4 cellular contexts compared by ENCODE assay signal in genomic region chrX:31377821-31378220, GRCh38.
A peak's percentile ranks its signal among the peaks of the same experiment; 100 is the strongest.
DNase-seq lines count a peak whose midpoint lies in the region; FAIRE-seq and TF ChIP-seq lines count a peak whose summit lies in the region.
"Not testable (repeated sequence)": the region's sequence is repeated elsewhere in the genome, so short reads cannot be mapped to it uniquely, and the experiment has no call there.

No MANE protein-coding gene starts in this region.

- not testable (repeated sequence) for H2BK120ac ChIP-seq in H1 (replicated peaks; ENCODE audit: low read depth, low read length); mesendoderm (ENCODE audit: low read depth, low read length)

- TF ChIP-seq RAD21 in H1 (IDR thresholded peaks at IDR 0.05 in 1 of 2, conservative IDR thresholded peaks at IDR 0.05 in 1 of 2; ENCODE audit: low read depth in 2 of 2, low read length in 2 of 2), result not testable (repeated sequence)

- not testable (repeated sequence) for H2AFZ ChIP-seq in H1 (ENCODE audit: low read length)

- peaks cover 28% of the 10 kb centered on the region; the same call in 1 of the 2 replicates for H3K4me1 ChIP-seq in HUES6 (ENCODE audit: control insufficient read depth, insufficient read depth, low read length)
- not testable (repeated sequence) for H3K4me1 ChIP-seq in H1 (replicated peaks in 1 of 4; ENCODE audit: control insufficient read depth in 3 of 4, insufficient read depth in 4 of 4, low read length in 3 of 4); mesendoderm (ENCODE audit: control insufficient read depth, low read depth, low read length)

- POLR2A ChIA-PET in H1 (lab: Charles Lee; ENCODE audit: partially characterized antibody), result not testable (repeated sequence)

- H3K56ac ChIP-seq in H1 (replicated peaks; ENCODE audit: insufficient read length, low read depth, low read length), result not testable (repeated sequence)
- peak overlapping the region; percentile 70 for H3K56ac ChIP-seq in mesendoderm (ENCODE audit: low read length)

- H3K14ac ChIP-seq in H1 (ENCODE audit: insufficient read length), result not testable (repeated sequence)

- not testable (repeated sequence) for TF ChIP-seq EP300 in H1 (IDR thresholded peaks at IDR 0.05; ENCODE audit: borderline replicate concordance in 1 of 2, low read depth in 2 of 2, low read length in 2 of 2)

- H3K27ac ChIP-seq in HUES6 (ENCODE audit: low read depth, low read length) (peak overlapping the region; percentile 79; the same call in 1 of the 2 replicates), mesendoderm (ENCODE audit: low read depth, low read length) (peak overlapping the region; percentile 76)
- not testable (repeated sequence) for H3K27ac ChIP-seq in H1 (ENCODE audit: low read depth, low read length)

- H4K20me1 ChIP-seq in H1 (replicated peaks in 1 of 2; ENCODE audit: control insufficient read depth in 1 of 2, insufficient read depth in 2 of 2, low read length in 2 of 2), result not testable (repeated sequence)

- H3K79me1 ChIP-seq in H1 (ENCODE audit: low read depth, low read length); mesendoderm (ENCODE audit: low read length): not testable (repeated sequence)

- not testable (repeated sequence) for TF ChIP-seq POLR2A in H1 (IDR thresholded peaks at IDR 0.05; ENCODE audit: control extremely low read depth in 1 of 2, low read depth in 2 of 2, low read length in 2 of 2)

- H2BK20ac ChIP-seq in H1 (ENCODE audit: low read length), result not testable (repeated sequence)

- not testable (repeated sequence) for H3K23ac ChIP-seq in H1 (ENCODE audit: insufficient read length); mesendoderm (ENCODE audit: low read length)

- not testable (repeated sequence) for TF ChIP-seq CTCF in H1 (IDR thresholded peaks at IDR 0.05; ENCODE audit: control extremely low read depth in 1 of 3, insufficient read depth in 1 of 3, low read depth in 1 of 3, low read length in 3 of 3)

- not testable (repeated sequence) for H4K91ac ChIP-seq in H1 (replicated peaks; ENCODE audit: insufficient read length, low read length)

- not testable (repeated sequence) for H3K4me2 ChIP-seq in H1 (ENCODE audit: insufficient read depth in 1 of 2, low read depth in 2 of 2, low read length in 2 of 2); mesendoderm (ENCODE audit: low read length)

- CTCF ChIA-PET in H1 (lab: Charles Lee; ENCODE audit: partially characterized antibody), result interaction anchor here (0.6 kb wide), 1 partner anchor 18 kb away, joined by 3 read pairs; no protein-coding TSS in a partner anchor

- H2AK5ac ChIP-seq in H1 (ENCODE audit: low read depth, low read length); mesendoderm (ENCODE audit: low read length): not testable (repeated sequence)

- H4K5ac ChIP-seq in H1 (ENCODE audit: insufficient read length, low read depth, low read length); mesendoderm (ENCODE audit: low read length): not testable (repeated sequence)

- not testable (repeated sequence) for DNase-seq in H1 (ENCODE audit: low read depth in 1 of 2, low spot score in 2 of 2)
- DNase-seq in mesendoderm, result peak; percentile 52

- H3K23me2 ChIP-seq in H1 (ENCODE audit: low read depth, low read length), result not testable (repeated sequence)

- H3K9me3 ChIP-seq in HUES6 (ENCODE audit: control insufficient read depth, insufficient read depth, low read depth, low read length); H1 (ENCODE audit: insufficient read depth in 2 of 2, low read depth in 1 of 2, low read length in 1 of 2): not testable (repeated sequence)

- 95% methylated on average over 4 of the region's 8 CpGs; no CpG with 5 or more reads in 1 of the 2 experiments for WGBS in H1 (ENCODE audit: extremely low coverage in 1 of 2, insufficient coverage in 1 of 2, insufficient read length in 1 of 2, insufficient replicate concordance in 2 of 2, low coverage in 1 of 2, low lambda C conversion rate in 2 of 2, missing lambda C conversion rate in 1 of 2), 2 experiments
- WGBS in mesendoderm (ENCODE audit: extremely low coverage, insufficient coverage, low lambda C conversion rate), result no CpG with 5 or more reads among the region's 8 CpGs

- H3K9ac ChIP-seq in HUES6 (ENCODE audit: low read length) (peak overlapping the region; percentile 93), mesendoderm (ENCODE audit: low read length) (peak overlapping the region; percentile 44)
- not testable (repeated sequence) for H3K9ac ChIP-seq in H1 (replicated peaks in 1 of 4; ENCODE audit: extremely low read depth in 1 of 4, low read depth in 3 of 4, low read length in 3 of 4)

- FAIRE-seq in G401.6 (lab: Jason Lieb, UNC) (peak; percentile 97), H1 (lab: Jason Lieb, UNC) (peak; percentile 39)

- peak overlapping the region; percentile 57; the same call in 1 of the 2 replicates for H3K4me3 ChIP-seq in HUES6 (ENCODE audit: low read depth, low read length)
- not testable (repeated sequence) for H3K4me3 ChIP-seq in H1 (ENCODE audit: extremely low read depth in 1 of 4, insufficient read depth in 2 of 4, low read depth in 3 of 4, low read length in 4 of 4); mesendoderm (ENCODE audit: low read length)

- not testable (repeated sequence) for H4K8ac ChIP-seq in H1 (ENCODE audit: extremely low read depth, insufficient read depth, low read length); mesendoderm (ENCODE audit: low read depth, low read length)

- H2BK15ac ChIP-seq in H1 (ENCODE audit: low read length); mesendoderm (replicated peaks; ENCODE audit: low read depth): not testable (repeated sequence)

- H3K27me3 ChIP-seq in HUES6 (ENCODE audit: control insufficient read depth, insufficient read depth, low read length); H1 (replicated peaks in 1 of 4; ENCODE audit: control insufficient read depth in 3 of 4, extremely low read depth in 1 of 4, insufficient read depth in 3 of 4, low read length in 3 of 4); mesendoderm (ENCODE audit: insufficient read depth, low read length, poor library complexity): not testable (repeated sequence)

- not testable (repeated sequence) for H2BK12ac ChIP-seq in H1 (ENCODE audit: low read depth, low read length)

- not testable (repeated sequence) for H3K18ac ChIP-seq in H1 (ENCODE audit: extremely low read depth, low read length); mesendoderm (ENCODE audit: low read length)

- H2BK5ac ChIP-seq in H1 (ENCODE audit: low read depth, low read length), result not testable (repeated sequence)
- H2BK5ac ChIP-seq in mesendoderm (ENCODE audit: low read length), result peak overlapping the region; percentile 35

- not testable (repeated sequence) for H3K36me3 ChIP-seq in HUES6 (ENCODE audit: control insufficient read depth, insufficient read depth, low read length); H1 (ENCODE audit: control insufficient read depth in 2 of 4, insufficient read depth in 4 of 4, low read length in 3 of 4); mesendoderm (ENCODE audit: control insufficient read depth, insufficient read depth, low read length)

- not testable (repeated sequence) for H3K4ac ChIP-seq in H1 (replicated peaks; ENCODE audit: insufficient read length, low read depth, low read length); mesendoderm (ENCODE audit: low read depth, low read length)

- not testable (repeated sequence) for H3K79me2 ChIP-seq in H1 (ENCODE audit: control insufficient read depth in 1 of 2, insufficient read depth in 2 of 2, low read length in 2 of 2); mesendoderm (ENCODE audit: control insufficient read depth, insufficient read depth, low read length)
